In genomic region chr9:36665921-36666429, GRCh38 we compare ENCODE assay signal across 9 cellular contexts.
A peak's percentile ranks its signal among the peaks of the same experiment; 100 is the strongest.
DNase-seq lines count a peak whose midpoint lies in the region; ATAC-seq and TF ChIP-seq lines count a peak whose summit lies in the region.
"Had no signal": no experiment of that assay in that cellular context is flagged by ENCODE, and none has a peak within 500 bp of the region (broad histone marks: within the 10 kb centered on the region; RNA-seq: fewer than 3 reads in every experiment).

No MANE protein-coding gene starts in this region.

- peaks cover 5% of the 10 kb centered on the region for H3K4me1 ChIP-seq in IMR-90 (ENCODE audit: control insufficient read depth, insufficient read depth, low read length)
- 0 out of 2 replicates have a peak, but pooled peaks cover 3% of the 10 kb centered on the region for H3K4me1 ChIP-seq in Caco-2

- peak overlapping the region; percentile 20; the same call in 1 of the 2 replicates for H3K18ac ChIP-seq in IMR-90 (ENCODE audit: low read depth, low read length)

- dilution Hi-C loops in IMR-90 (cut with HindIII; ENCODE audit: low sequenced_read_pairs, unreplicated experiment), result no loop called here

- H3K9me1 ChIP-seq in IMR-90 (ENCODE audit: insufficient read depth, low read length), result peaks cover 7% of the 10 kb centered on the region; the same call in 1 of the 2 replicates

- peak overlapping the region; percentile 30; the same call in 1 of the 2 replicates for H2BK120ac ChIP-seq in IMR-90 (ENCODE audit: low read depth, low read length)

- no peak overlapping the region for H3K9ac ChIP-seq in IMR-90 (ENCODE audit: low read depth, low read length)

- H4K91ac ChIP-seq in IMR-90 (ENCODE audit: insufficient read depth, low read depth, low read length), result no peak overlapping the region

- 0 out of 2 replicates have a peak overlapping the region, but pooled peaks have one; percentile 13 for H2AK5ac ChIP-seq in IMR-90 (ENCODE audit: low read depth, low read length)

- no peaks in the 10 kb centered on the region; the same call in none of the 2 replicates for H3K36me3 ChIP-seq in IMR-90 (ENCODE audit: control insufficient read depth, insufficient read depth, low read length)
- H3K36me3 ChIP-seq in Caco-2 (ENCODE audit: control insufficient read depth, insufficient read depth, low read length), result no peaks in the 10 kb centered on the region; the same call in 1 of the 2 replicates

- H4K5ac ChIP-seq in IMR-90 (ENCODE audit: low read depth, low read length), result peak overlapping the region; percentile 26

- CTCF ChIA-PET in IMR-90 (lab: Yijun Ruan, JAX) (no interaction called here), Caco-2 (lab: Charles Lee) (interaction anchor here (1.9 kb wide), 1 partner anchor 63 kb away, joined by 5 read pairs; no protein-coding TSS in a partner anchor)

- no peaks in the 10 kb centered on the region for H3K27me3 Mint-ChIP-seq in chondrocyte (ENCODE audit: low read depth)
- no peaks in the 10 kb centered on the region for H3K27me3 Mint-ChIP-seq in Caco-2 (ENCODE audit: insufficient read depth, unreplicated experiment)

- H3K36me3 Mint-ChIP-seq in chondrocyte (ENCODE audit: low read depth) (peaks cover 3% of the 10 kb centered on the region), Caco-2 (ENCODE audit: insufficient read depth, unreplicated experiment) (peaks cover 47% of the 10 kb centered on the region)

- H3K27me3 ChIP-seq in IMR-90 (ENCODE audit: control insufficient read depth, insufficient read depth, low read length) (no peaks in the 10 kb centered on the region), Caco-2 (replicated peaks; ENCODE audit: control insufficient read depth, insufficient read depth, low read length) (no peaks in the 10 kb centered on the region)

- H3K4ac ChIP-seq in IMR-90 (ENCODE audit: low read depth, low read length), result no peak overlapping the region

- no peak overlapping the region for H3K4me3 Mint-ChIP-seq in chondrocyte (ENCODE audit: unreplicated experiment)
- H3K4me3 Mint-ChIP-seq in Caco-2 (ENCODE audit: unreplicated experiment), result no peak overlapping the region

- no peak for TF ChIP-seq CTCF in IMR-90 (conservative IDR thresholded peaks at IDR 0.05; ENCODE audit: low read depth, low read length)
- no peak for TF ChIP-seq CTCF in chondrocyte (IDR thresholded peaks at IDR 0.05)
- no peak for TF ChIP-seq CTCF in Caco-2 (IDR thresholded peaks at IDR 0.05; ENCODE audit: insufficient read depth in 1 of 2, low read depth in 1 of 2, low read length in 1 of 2, severe bottlenecking in 1 of 2, unreplicated experiment in 1 of 2)

- H3K56ac ChIP-seq in IMR-90 (ENCODE audit: extremely low read depth, insufficient read depth, low read length), result no peak overlapping the region

- BruUV-seq in IMR-90 (replicated peaks; lab: Mats Ljungman, UMichigan), result no TSS peak
- no TSS peak for BruUV-seq in Caco-2 (replicated peaks; lab: Mats Ljungman, UMichigan)

- in situ Hi-C loops in IMR-90 (cut with MboI; ENCODE audit: low sequenced_read_pairs), result no loop called here

- peak overlapping the region; percentile 50; the same call in 1 of the 2 replicates for H2BK20ac ChIP-seq in IMR-90 (ENCODE audit: low read depth, low read length)

- H3K4me1 Mint-ChIP-seq in chondrocyte (ENCODE audit: low read depth) (peaks cover 15% of the 10 kb centered on the region), Caco-2 (ENCODE audit: low read depth, unreplicated experiment) (no peaks in the 10 kb centered on the region)

- no peaks in the 10 kb centered on the region for H4K20me1 ChIP-seq in IMR-90 (ENCODE audit: insufficient read depth, low read length)

- POLR2A ChIA-PET in IMR-90 (lab: Charles Lee; ENCODE audit: unreplicated experiment), result no interaction called here
- POLR2A ChIA-PET in Caco-2 (lab: Charles Lee), result no interaction called here

- peak overlapping the region; percentile 47 for H2BK5ac ChIP-seq in IMR-90 (ENCODE audit: low read depth, low read length, poor library complexity, severe bottlenecking)

- H3K23ac ChIP-seq in IMR-90 (ENCODE audit: low read depth, low read length), result peak overlapping the region; percentile 70; the same call in 1 of the 2 replicates

- H3K27ac ChIP-seq in IMR-90 (ENCODE audit: insufficient read depth, low read length), result no peak overlapping the region

- no CpG with 5 or more reads among the region's 3 CpGs for WGBS in IMR-90 (ENCODE audit: extremely low coverage in 2 of 2, insufficient read length in 1 of 2), 2 experiments

- TF ChIP-seq POLR2A in IMR-90 (IDR thresholded peaks at IDR 0.05; ENCODE audit: low read depth, low read length), result no peak

- H2AFZ ChIP-seq in IMR-90 (replicated peaks; ENCODE audit: low read length, poor library complexity), result peak overlapping the region; percentile 59

- H3K9me3 ChIP-seq in IMR-90 (ENCODE audit: control insufficient read depth, insufficient read depth, low read length) (no peaks in the 10 kb centered on the region), Caco-2 (no peaks in the 10 kb centered on the region)

- no peak overlapping the region for H2BK15ac ChIP-seq in IMR-90 (ENCODE audit: low read depth, low read length)

- H3K4me3 ChIP-seq in IMR-90 (ENCODE audit: insufficient read depth, low read depth, low read length), result no peak overlapping the region
- no peak overlapping the region for H3K4me3 ChIP-seq in Caco-2 (ENCODE audit: low read depth, low read length)

- ATAC-seq in GM21423 (IDR thresholded peaks at IDR 0.05; ENCODE audit: unreplicated experiment) (peak; percentile 70), IMR-90 (ENCODE audit: low read depth) (peak; percentile 62)

- H3K4me2 ChIP-seq in IMR-90 (ENCODE audit: low read depth, low read length), result peak overlapping the region; percentile 56

- H3K79me1 ChIP-seq in IMR-90 (ENCODE audit: low read depth in 1 of 2, low read length in 2 of 2), result peaks cover 14 to 17% of the 10 kb centered on the region in 2 experiments; a peak in 3 of 4 replicates

- H3K27ac Mint-ChIP-seq in chondrocyte (ENCODE audit: unreplicated experiment), result peak overlapping the region; percentile 52
- no peak overlapping the region for H3K27ac Mint-ChIP-seq in Caco-2 (ENCODE audit: unreplicated experiment)

- intact Hi-C loops in IMR-90 (cut with micrococcal nuclease), result no loop called here
- intact Hi-C loops in Caco-2 (cut with micrococcal nuclease; ENCODE audit: unreplicated experiment), result no loop called here

- H3K9me3 Mint-ChIP-seq in chondrocyte (ENCODE audit: low read depth) (no peaks in the 10 kb centered on the region), Caco-2 (ENCODE audit: unreplicated experiment) (no peaks in the 10 kb centered on the region)

- H3K14ac ChIP-seq in IMR-90 (replicated peaks; ENCODE audit: low read depth, low read length), result peak overlapping the region; percentile 61; the same call in 1 of the 2 replicates

- peak overlapping the region; percentile 46 for H2AK9ac ChIP-seq in IMR-90 (replicated peaks; ENCODE audit: low read depth, low read length, poor library complexity)

- TF ChIP-seq RAD21 in IMR-90 (IDR thresholded peaks at IDR 0.05; ENCODE audit: low read length), result no peak

- peak overlapping the region in 1 of 2 experiments; percentile 61; a peak in 2 of 4 replicates for H4K8ac ChIP-seq in IMR-90 (ENCODE audit: low read depth in 2 of 2, low read length in 2 of 2)

- peak; percentile 44 for DNase-seq in ELR (ENCODE audit: low read depth)
- DNase-seq in IMR-90, result peak; percentile 30
- DNase-seq in chondrocyte (ENCODE audit: low spot score), result no peak
- DNase-seq in Caco-2, result no peak
- DNase-seq in mesenteric fat pad (ENCODE audit: low spot score), result no peak
- DNase-seq in GM03348 (ENCODE audit: low spot score), result no peak
- DNase-seq in 8988T, result no peak
- DNase-seq: posterior cingulate gyrus had no signal

TF ChIP-seq in IMR-90, 13 proteins besides CTCF, POLR2A, EP300 and RAD21:
- TF ChIP-seq MXI1 (IDR thresholded peaks at IDR 0.05; ENCODE audit: borderline replicate concordance, low read depth, low read length), result no peak

Comparison
In these comparisons a context has a peak if more than half of its experiments do, and no peak if none do; other contexts are left out.
1. DNase-seq: peak in ELR (single experiment) and IMR-90 (single experiment); none in chondrocyte (single experiment), Caco-2 (0 of 2), mesenteric fat pad (single experiment), GM03348 (single experiment) and 8988T (single experiment).